In the genomic region with DNA sequence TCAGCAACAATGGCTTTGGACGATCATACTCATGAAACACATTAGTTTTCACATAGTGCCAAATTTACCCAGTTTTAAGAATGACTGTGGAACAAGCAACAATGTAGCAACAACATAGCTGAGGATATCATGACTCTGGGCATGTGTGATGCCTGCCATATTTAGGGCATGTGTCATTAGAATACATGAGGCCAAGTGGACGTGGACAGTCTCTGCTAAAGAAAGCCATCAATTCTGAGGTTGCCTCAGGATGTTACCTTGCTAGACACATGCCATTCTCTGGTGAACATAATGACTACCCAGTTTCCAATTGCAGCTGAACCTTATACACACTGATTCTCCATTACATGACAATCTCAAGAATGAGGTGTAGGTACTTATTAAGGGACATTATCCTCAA, we compare ENCODE assay signal across 20 cellular contexts.
"Had no signal": no experiment of that assay in that cellular context is flagged by ENCODE, and none has a peak within 500 bp of the region (broad histone marks: within the 10 kb centered on the region; RNA-seq: fewer than 3 reads in every experiment).

No MANE protein-coding gene starts in this region.

- H3K4me3 ChIP-seq: left ventricle myocardium inferior, lung, ovary, smooth muscle cell, tibial nerve, upper lobe of left lung, vagina had no signal

- H3K27ac ChIP-seq: left ventricle myocardium inferior, ovary, tibial nerve, upper lobe of left lung, vagina had no signal

- H3K27me3 ChIP-seq: ovary, tibial nerve, upper lobe of left lung, vagina had no signal

- H3K9me3 ChIP-seq: left ventricle myocardium inferior, ovary, upper lobe of left lung, vagina had no signal

- H3K4me1 ChIP-seq: left ventricle myocardium inferior, tibial nerve, upper lobe of left lung, vagina had no signal

- H3K36me3 ChIP-seq: left ventricle myocardium inferior, ovary, tibial nerve, upper lobe of left lung, vagina had no signal

- DNase-seq: hypothalamus; immature natural killer cell; left ventricle myocardium inferior; mesendoderm; naive thymus-derived CD4-positive, alpha-beta T cell; ovary; retina; right cardiac atrium; stimulated activated CD4-positive, alpha-beta T cell treated with anti-CD3 and anti-CD28 coated beads, Interleukin-1b, Interleukin-23, amount 100 ng/mL, for 48 hours; stimulated activated CD4-positive, alpha-beta T cell treated with anti-CD3 and anti-CD28 coated beads, Interleukin-2, amount 100 ng/mL, for 48 hours; stimulated activated CD4-positive, alpha-beta T cell treated with anti-CD3 and anti-CD28 coated beads, Interleukin-4, amount 100 ng/mL, for 4 hours; stimulated activated CD8-positive, alpha-beta memory T cell treated with anti-CD3 and anti-CD28 coated beads, Interleukin-4, amount 100 ng/mL, for 48 hours; stimulated activated naive CD4-positive, alpha-beta T cell treated with Interleukin-2 at 50 U/mL for 16 hours; stimulated activated naive CD8-positive, alpha-beta T cell treated with anti-CD3 and anti-CD28 coated beads, Interleukin-15, amount 100 ng/mL, for 72 hours; substantia nigra; upper lobe of left lung had no signal

- H3K4me2 ChIP-seq: smooth muscle cell had no signal
